15 cellular contexts compared by ENCODE assay signal in the genomic region with DNA sequence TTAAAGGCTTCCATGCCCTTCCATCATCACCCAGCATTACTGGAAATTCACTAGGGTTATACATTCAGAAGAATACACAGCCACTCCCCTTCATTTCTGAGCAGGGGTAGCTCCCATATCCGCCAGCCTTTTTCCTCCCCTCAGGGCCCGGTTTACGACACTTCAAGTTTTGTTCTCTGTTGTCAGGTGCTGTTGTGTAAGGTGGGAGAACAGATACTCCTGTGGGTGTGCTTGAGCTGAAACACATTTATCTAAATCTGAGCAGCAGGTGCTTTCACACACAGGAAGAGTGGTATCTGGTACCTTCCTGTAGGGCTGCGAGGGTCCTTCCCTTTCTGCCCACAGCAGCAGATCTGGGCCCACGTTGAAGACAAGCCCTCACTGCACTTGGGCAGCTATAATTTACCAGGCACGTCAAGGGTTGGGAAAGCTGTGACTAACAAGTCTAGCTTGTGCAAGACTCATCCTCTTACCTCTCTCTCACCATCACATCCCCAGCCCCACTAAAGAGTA.
DNase-seq lines count a peak whose midpoint lies in the region; ATAC-seq, FAIRE-seq and TF ChIP-seq lines count a peak whose summit lies in the region.
"Had no signal": no experiment of that assay in that cellular context is flagged by ENCODE, and none has a peak within 500 bp of the region (broad histone marks: within the 10 kb centered on the region; RNA-seq: fewer than 3 reads in every experiment).

No MANE protein-coding gene starts in this region.

- DNase-seq in GM12891 (ENCODE audit: insufficient read length, low spot score) (no peak), SKM-1 (lab: John Stamatoyannopoulos, UW; ENCODE audit: unreplicated experiment) (peak; percentile 70), left lung (no peak), amygdala (lab: John Stamatoyannopoulos, UW) (no peak)
- no peak for DNase-seq in activated CD4-positive, CD25-positive, alpha-beta regulatory T cell (lab: John Stamatoyannopoulos, UW)
- no peak for DNase-seq in CD4-positive, alpha-beta memory T cell
- DNase-seq in activated CD4-positive, alpha-beta T cell treated with anti-CD3 and anti-CD28 coated beads, Interleukin-2, amount 50 U/mL, for 4 hours, result no peak
- DNase-seq: KBM-7, left cardiac atrium, NCI-H446 treated with DMSO at 0.1 percent for 48 hours had no signal

- no peak overlapping the region for H3K4me3 ChIP-seq in BLaER1 treated with 17β-estradiol and CSF1 and Interleukin-3, amounts not matched to agents 10 nM and 100 nM
- H3K4me3 ChIP-seq in left lung, result no peak overlapping the region
- no peak overlapping the region for H3K4me3 ChIP-seq in CD4-positive, alpha-beta memory T cell (ENCODE audit: low read length in 2 of 2)
- H3K4me3 ChIP-seq: SJSA1 had no signal

- H4K20me1 ChIP-seq in BLaER1 treated with 17β-estradiol and CSF1 and Interleukin-3, amounts not matched to agents 10 nM and 100 nM, result no peaks in the 10 kb centered on the region

- no peak overlapping the region for H3K27ac Mint-ChIP-seq in CD4-positive, alpha-beta memory T cell
- H3K27ac Mint-ChIP-seq: natural killer cell treated with Interleukin-12 subunit alpha and Interleukin-12 subunit beta and Interleukin-15 and Interleukin-18, amount 100 ng/mL, for 72 hours had no signal

- no peak overlapping the region for H3K4me3 Mint-ChIP-seq in CD4-positive, alpha-beta memory T cell
- H3K4me3 Mint-ChIP-seq: natural killer cell treated with Interleukin-12 subunit alpha and Interleukin-12 subunit beta and Interleukin-15 and Interleukin-18, amount 100 ng/mL, for 72 hours had no signal

- peaks cover 0 to 3% (median 0%) of the 10 kb centered on the region in 11 experiments; a peak in 1 of 22 replicates for H3K9me3 ChIP-seq in BLaER1 treated with 17β-estradiol and CSF1 and Interleukin-3, amounts not matched to agents 10 nM and 100 nM (replicated peaks in 1 of 11)
- no peaks in the 10 kb centered on the region for H3K9me3 ChIP-seq in left lung
- no peaks in the 10 kb centered on the region for H3K9me3 ChIP-seq in CD4-positive, alpha-beta memory T cell (ENCODE audit: control insufficient read depth in 1 of 2, low read length in 2 of 2)

- no peak for TF ChIP-seq CTCF in left lung (IDR thresholded peaks at IDR 0.05)

- peaks cover 0 to 4% (median 0%) of the 10 kb centered on the region in 8 donors for H3K9me3 Mint-ChIP-seq in CD4-positive, alpha-beta memory T cell
- H3K9me3 Mint-ChIP-seq: natural killer cell treated with Interleukin-12 subunit alpha and Interleukin-12 subunit beta and Interleukin-15 and Interleukin-18, amount 100 ng/mL, for 72 hours had no signal

- peak; percentile 55 for FAIRE-seq in GM12891 (lab: Jason Lieb, UNC)
- FAIRE-seq: astrocyte had no signal

- no peaks in the 10 kb centered on the region for H3K27me3 ChIP-seq in BLaER1 treated with 17β-estradiol and CSF1 and Interleukin-3, amounts not matched to agents 10 nM and 100 nM
- no peaks in the 10 kb centered on the region for H3K27me3 ChIP-seq in left lung
- no peaks in the 10 kb centered on the region for H3K27me3 ChIP-seq in CD4-positive, alpha-beta memory T cell (ENCODE audit: insufficient read depth, low read length)
- H3K27me3 ChIP-seq: SJSA1 had no signal

- no peaks in the 10 kb centered on the region for H3K4me1 Mint-ChIP-seq in CD4-positive, alpha-beta memory T cell

- H3K4me2 ChIP-seq in BLaER1 treated with 17β-estradiol and CSF1 and Interleukin-3, amounts not matched to agents 10 nM and 100 nM, result peak overlapping the region; percentile 20 to 49 (median 34); a peak in 18 of 22 replicates

- H3K9ac ChIP-seq in BLaER1 treated with 17β-estradiol and CSF1 and Interleukin-3, amounts not matched to agents 10 nM and 100 nM, result no peak overlapping the region

- no peaks in the 10 kb centered on the region for H3K36me3 Mint-ChIP-seq in CD4-positive, alpha-beta memory T cell
- H3K36me3 Mint-ChIP-seq: natural killer cell treated with Interleukin-12 subunit alpha and Interleukin-12 subunit beta and Interleukin-15 and Interleukin-18, amount 100 ng/mL, for 72 hours had no signal

- TF ChIP-seq POLR2A in GM12891 (IDR thresholded peaks at IDR 0.05; ENCODE audit: low read depth, low read length), result no peak

- no peaks in the 10 kb centered on the region for H3K36me3 ChIP-seq in BLaER1 treated with 17β-estradiol and CSF1 and Interleukin-3, amounts not matched to agents 10 nM and 100 nM
- H3K36me3 ChIP-seq in left lung, result no peaks in the 10 kb centered on the region
- H3K36me3 ChIP-seq in CD4-positive, alpha-beta memory T cell (ENCODE audit: insufficient read depth, low read length), result no peaks in the 10 kb centered on the region
- H3K36me3 ChIP-seq: SJSA1 had no signal

- peaks cover 10 to 45% (median 23%) of the 10 kb centered on the region in 10 experiments for H3K4me1 ChIP-seq in BLaER1 treated with 17β-estradiol and CSF1 and Interleukin-3, amounts not matched to agents 10 nM and 100 nM
- H3K4me1 ChIP-seq in left lung, result peaks cover 0 to 48% of the 10 kb centered on the region in 2 donors
- H3K4me1 ChIP-seq in CD4-positive, alpha-beta memory T cell (ENCODE audit: insufficient read depth, low read length), result no peaks in the 10 kb centered on the region
- H3K4me1 ChIP-seq: SJSA1 had no signal

- intact Hi-C loops in left lung (cut with DNase I), result no loop called here
- intact Hi-C loops in CD4-positive, alpha-beta memory T cell (cut with micrococcal nuclease), result no loop called here

- H3K27ac ChIP-seq in BLaER1 treated with 17β-estradiol and CSF1 and Interleukin-3, amounts not matched to agents 10 nM and 100 nM, result no peak overlapping the region
- peak overlapping the region in 1 of 2 donors; percentile 67 for H3K27ac ChIP-seq in left lung
- H3K27ac ChIP-seq in CD4-positive, alpha-beta memory T cell (ENCODE audit: low read depth, low read length), result no peak overlapping the region
- H3K27ac ChIP-seq: SJSA1, VCaP had no signal

- CTCF ChIA-PET in CD4-positive, alpha-beta memory T cell (lab: Charles Lee; ENCODE audit: partially characterized antibody), result no interaction called here

- ATAC-seq in left lung, result peak; percentile 9

- peaks cover 0 to 4% of the 10 kb centered on the region in 2 donors for H3K27me3 Mint-ChIP-seq in CD4-positive, alpha-beta memory T cell

- POLR2A ChIA-PET in CD4-positive, alpha-beta memory T cell (lab: Charles Lee; ENCODE audit: partially characterized antibody), result no interaction called here

TF ChIP-seq in GM12891, 5 proteins besides CTCF, POLR2A, EP300 and RAD21:
- TF ChIP-seq POU2F2 (IDR thresholded peaks at IDR 0.05; ENCODE audit: low read depth, low read length), result no peak
- TF ChIP-seq PAX5 (IDR thresholded peaks at IDR 0.05; ENCODE audit: insufficient read depth, low read length, severe bottlenecking), result no peak
- TF ChIP-seq POLR2AphosphoS5 (IDR thresholded peaks at IDR 0.05; ENCODE audit: low read depth, low read length), result no peak
- TF ChIP-seq TAF1 (IDR thresholded peaks at IDR 0.05; ENCODE audit: low read depth, low read length), result no peak
- TF ChIP-seq SPI1 (IDR thresholded peaks at IDR 0.05; ENCODE audit: low read depth, low read length), result no peak
